ENCODE assay signal across 8 cellular contexts in genomic region chr2:241882090-241882625, GRCh38. TPM values are rescaled to one million over a fixed set of nuclear protein-coding genes. Genes with fewer than 3 reads are reported as not detected.
A peak's percentile ranks its signal among the peaks of the same experiment; 100 is the strongest.
DNase-seq lines count a peak whose midpoint lies in the region; ATAC-seq and TF ChIP-seq lines count a peak whose summit lies in the region.

No MANE protein-coding gene starts in this region.

- H3K4me3 ChIP-seq in KMS-11 (IDR thresholded peaks at IDR 0.05; ENCODE audit: insufficient read depth, low read depth, low read length) (no peak overlapping the region), fibroblast of villous mesenchyme (ENCODE audit: low read depth, low read length) (peak overlapping the region; percentile 36), rectal smooth muscle tissue (ENCODE audit: low read length) (peak overlapping the region; percentile 81)

- H4K20me1 ChIP-seq in KMS-11 (ENCODE audit: insufficient read depth): no peaks in the 10 kb centered on the region

- peak overlapping the region; percentile 73; the same call in 1 of the 2 replicates for H2AFZ ChIP-seq in KMS-11 (ENCODE audit: low read depth)

- H3K27me3 ChIP-seq in KMS-11 (ENCODE audit: insufficient read depth, low read depth) (no peaks in the 10 kb centered on the region), rectal smooth muscle tissue (ENCODE audit: control insufficient read depth, insufficient read depth, low read length) (no peaks in the 10 kb centered on the region)

- H3K9ac ChIP-seq in KMS-11: peak overlapping the region; percentile 66
- peak overlapping the region; percentile 26 for H3K9ac ChIP-seq in rectal smooth muscle tissue (ENCODE audit: low read length)

- H3K36me3 ChIP-seq in KMS-11 (ENCODE audit: insufficient read depth) (no peaks in the 10 kb centered on the region), rectal smooth muscle tissue (ENCODE audit: control insufficient read depth, insufficient read depth, low read length) (no peaks in the 10 kb centered on the region)

- peak; percentile 52; the same call in 2 of the 3 replicates for TF ChIP-seq CTCF in GM12872 (IDR thresholded peaks at IDR 0.05; ENCODE audit: insufficient read depth, low read depth, low read length)
- no peak for TF ChIP-seq CTCF in KMS-11 (conservative IDR thresholded peaks at IDR 0.05; ENCODE audit: low read depth, low read length)
- TF ChIP-seq CTCF in fibroblast of villous mesenchyme (IDR thresholded peaks at IDR 0.05; ENCODE audit: insufficient read depth, low read depth, low read length): no peak

- peak; percentile 94 for DNase-seq in activated CD8-positive, alpha-beta memory T cell treated with anti-CD3 and anti-CD28 coated beads for 24 hours
- DNase-seq in fibroblast of villous mesenchyme (ENCODE audit: low read depth) (peak; percentile 14), DMS114 treated with DMSO at 0.1 percent for 48 hours (lab: John Stamatoyannopoulos, UW; ENCODE audit: unreplicated experiment) (no peak), ecto neural progenitor cell (ENCODE audit: low spot score) (no peak)

- H3K27ac ChIP-seq in KMS-11 (peak overlapping the region; percentile 65), rectal smooth muscle tissue (ENCODE audit: low read depth, low read length) (peak overlapping the region; percentile 15)

- peak; percentile 71 for ATAC-seq in GM21528 (IDR thresholded peaks at IDR 0.05; ENCODE audit: low FRiP score, unreplicated experiment)

- H3K4me1 ChIP-seq in KMS-11 (ENCODE audit: low read depth, poor library complexity, severe bottlenecking) (peaks cover 18% of the 10 kb centered on the region), rectal smooth muscle tissue (ENCODE audit: control insufficient read depth, insufficient read depth, low read length) (peaks cover 6% of the 10 kb centered on the region)

- no peaks in the 10 kb centered on the region for H3K79me2 ChIP-seq in KMS-11 (ENCODE audit: insufficient read depth, low read depth)

- peak overlapping the region; percentile 90 for H3K4me2 ChIP-seq in KMS-11

RNA-seq across cellular contexts. Expression of gene RTP5, which starts 12.6 kb away (rescaled TPM):
- not detected in 2 replicates for total RNA-seq in fibroblast of villous mesenchyme

RNA-seq across cellular contexts. Expression of gene PDCD1, which starts 23.5 kb away (rescaled TPM):
- total RNA-seq in fibroblast of villous mesenchyme: not detected in 2 replicates

Comparison
In these comparisons a context has a peak if more than half of its experiments do, and no peak if none do; other contexts are left out.
1. DNase-seq: peak in activated CD8-positive, alpha-beta memory T cell treated with anti-CD3 and anti-CD28 coated beads for 24 hours (single experiment) and fibroblast of villous mesenchyme (single experiment); none in DMS114 treated with DMSO at 0.1 percent for 48 hours (single experiment) and ecto neural progenitor cell (single experiment).